ENCODE assay signal across 2 cellular contexts in genomic region chr10:44364566-44364965, GRCh38.
TF ChIP-seq lines count a peak whose summit lies in the region.

No MANE protein-coding gene starts in this region.

TF ChIP-seq in WTC11, 78 proteins besides CTCF, POLR2A, EP300 and RAD21:
- TF ChIP-seq AFF4 (CRISPR knock-in tag; IDR thresholded peaks at IDR 0.05; ENCODE audit: borderline replicate concordance) (no peak), HMGXB4 (CRISPR knock-in tag; IDR thresholded peaks at IDR 0.05) (no peak)

TF ChIP-seq in H1, 55 proteins besides CTCF, POLR2A, EP300 and RAD21:
- no peak for TF ChIP-seq TAF7 (optimal IDR thresholded peaks at IDR 0.05; ENCODE audit: borderline replicate concordance, low read depth, low read length)
